Comparison of ENCODE assay signal across 23 cellular contexts in genomic region chr2:24731040-24731439, GRCh38.
"Had no signal": no experiment of that assay in that cellular context is flagged by ENCODE, and none has a peak within 500 bp of the region (broad histone marks: within the 10 kb centered on the region; RNA-seq: fewer than 3 reads in every experiment).

No MANE protein-coding gene starts in this region.

- H3K4me1 Mint-ChIP-seq: activated CD4-positive, alpha-beta memory T cell treated with anti-CD3 and anti-CD28 coated beads, Interleukin-2, amount 10 ng/mL, durations not matched to agents 7 days and 5 days; activated CD4-positive, alpha-beta T cell treated with anti-CD3 and anti-CD28 coated beads, Interleukin-2, amount 10 ng/mL, durations not matched to agents 7 days and 5 days; memory B cell; naive thymus-derived CD8-positive, alpha-beta T cell; T-helper 17 cell had no signal

- FAIRE-seq: bronchial epithelial cell had no signal

- H3K4me1 ChIP-seq: colonic mucosa, gastroesophageal sphincter, spleen had no signal

- H3K36me3 ChIP-seq: colonic mucosa had no signal

- H3K9me3 Mint-ChIP-seq: activated CD4-positive, alpha-beta memory T cell treated with anti-CD3 and anti-CD28 coated beads, Interleukin-2, amount 10 ng/mL, durations not matched to agents 7 days and 5 days; activated CD4-positive, alpha-beta T cell treated with anti-CD3 and anti-CD28 coated beads, Interleukin-2, amount 10 ng/mL, durations not matched to agents 7 days and 5 days; activated naive CD4-positive, alpha-beta T cell treated with anti-CD3 and anti-CD28 coated beads, Interleukin-2, amount 50 U/mL, for 72 hours; activated T-cell treated with anti-CD3 and anti-CD28 coated beads, Interleukin-2, amount 50 U/mL, for 4 hours; memory B cell; naive thymus-derived CD8-positive, alpha-beta T cell had no signal

- H3K27me3 Mint-ChIP-seq: activated CD4-positive, alpha-beta memory T cell treated with anti-CD3 and anti-CD28 coated beads, Interleukin-2, amount 10 ng/mL, durations not matched to agents 7 days and 5 days; activated CD4-positive, alpha-beta T cell treated with anti-CD3 and anti-CD28 coated beads, Interleukin-2, amount 10 ng/mL, durations not matched to agents 7 days and 5 days; memory B cell; naive thymus-derived CD8-positive, alpha-beta T cell; T-helper 17 cell had no signal

- H3K27ac Mint-ChIP-seq: activated CD4-positive, alpha-beta memory T cell treated with anti-CD3 and anti-CD28 coated beads, Interleukin-2, amount 10 ng/mL, durations not matched to agents 7 days and 5 days; activated CD4-positive, alpha-beta T cell treated with anti-CD3 and anti-CD28 coated beads, Interleukin-2, amount 10 ng/mL, durations not matched to agents 7 days and 5 days; memory B cell; T-helper 17 cell had no signal

- H3K9me3 ChIP-seq: colonic mucosa, gastroesophageal sphincter, spleen, tibial nerve had no signal

- DNase-seq: activated CD4-positive, alpha-beta memory T cell treated with anti-CD3 and anti-CD28 coated beads, Interleukin-2, amount 10 ng/mL, durations not matched to agents 7 days and 5 days; activated CD4-positive, alpha-beta T cell treated with anti-CD3 and anti-CD28 coated beads for 1 hour; activated CD4-positive, alpha-beta T cell treated with anti-CD3 and anti-CD28 coated beads, Interleukin-2, amount 10 ng/mL, durations not matched to agents 7 days and 5 days; activated CD8-positive, alpha-beta memory T cell treated with anti-CD3 and anti-CD28 coated beads, Interleukin-2, amount 50 U/mL, for 48 hours; activated naive CD4-positive, alpha-beta T cell; activated T-cell treated with anti-CD3 and anti-CD28 coated beads, Interleukin-2, amount 50 U/mL, for 4 hours; cerebellar nuclear complex; colonic mucosa; effector CD8-positive, alpha-beta T cell; erythroblast; hippocampal formation; naive thymus-derived CD8-positive, alpha-beta T cell; posterior cingulate gyrus; right cardiac atrium; spleen; stimulated activated naive CD4-positive, alpha-beta T cell; T-helper 17 cell; T1000 had no signal

- H3K27me3 ChIP-seq: colonic mucosa, gastroesophageal sphincter, spleen, tibial nerve had no signal

- H3K27ac ChIP-seq: colonic mucosa, gastroesophageal sphincter, spleen, tibial nerve had no signal

- H3K36me3 Mint-ChIP-seq: activated naive CD4-positive, alpha-beta T cell treated with anti-CD3 and anti-CD28 coated beads, Interleukin-2, amount 50 U/mL, for 72 hours had no signal

- H3K4me3 ChIP-seq: colonic mucosa, gastroesophageal sphincter, spleen, tibial nerve had no signal

- H3K4me3 Mint-ChIP-seq: activated CD4-positive, alpha-beta memory T cell treated with anti-CD3 and anti-CD28 coated beads, Interleukin-2, amount 10 ng/mL, durations not matched to agents 7 days and 5 days; activated CD4-positive, alpha-beta T cell treated with anti-CD3 and anti-CD28 coated beads, Interleukin-2, amount 10 ng/mL, durations not matched to agents 7 days and 5 days; activated T-cell treated with anti-CD3 and anti-CD28 coated beads, Interleukin-2, amount 50 U/mL, for 4 hours; memory B cell; naive thymus-derived CD8-positive, alpha-beta T cell; T-helper 17 cell had no signal

- ATAC-seq: activated naive CD4-positive, alpha-beta T cell treated with anti-CD3 and anti-CD28 coated beads, Interleukin-2, amount 50 U/mL, for 72 hours; activated T-cell treated with anti-CD3 and anti-CD28 coated beads, Interleukin-2, amount 50 U/mL, for 4 hours; gastroesophageal sphincter; naive thymus-derived CD8-positive, alpha-beta T cell; right cardiac atrium; T-helper 17 cell had no signal
